ENCODE assay signal across 11 cellular contexts in the genomic region with DNA sequence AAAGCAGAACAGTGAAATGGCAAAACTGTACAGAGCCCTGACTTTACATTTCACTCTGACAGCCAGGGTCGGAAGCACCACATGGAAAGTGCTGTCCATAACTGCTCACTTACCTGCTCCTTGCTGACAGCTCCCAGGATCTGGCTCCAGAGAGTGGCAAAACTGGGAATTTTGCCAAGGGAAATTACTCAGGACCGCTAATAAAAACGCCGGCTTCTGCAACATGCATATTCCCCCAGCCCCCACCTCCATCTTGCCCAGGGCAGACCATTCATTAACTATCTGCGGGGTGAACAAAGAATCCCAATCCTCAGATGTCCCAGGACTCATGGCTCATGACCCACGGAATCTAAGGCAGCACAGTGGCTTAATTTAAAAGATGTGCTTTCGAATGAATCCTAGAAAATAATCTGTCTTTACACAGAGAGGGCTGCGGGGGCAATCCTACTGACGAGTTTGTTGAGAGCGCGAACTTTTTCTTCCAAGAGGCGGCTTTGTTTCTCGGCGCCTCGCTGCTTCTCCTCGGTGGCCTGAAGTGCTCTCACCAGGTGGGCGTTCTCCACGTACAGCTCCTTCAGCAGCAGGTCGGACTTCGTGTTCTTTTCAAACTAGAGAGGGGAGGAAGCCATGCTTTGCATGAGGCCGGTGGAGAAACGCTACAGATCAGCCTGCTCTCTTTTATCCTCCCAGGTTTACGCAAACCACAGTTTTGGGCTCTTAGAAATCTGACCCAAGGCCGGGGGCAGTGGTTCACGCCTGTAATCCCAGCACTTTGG. TPM values are rescaled to one million over a fixed set of nuclear protein-coding genes. Genes with fewer than 3 reads are reported as not detected.
DNase-seq lines count a peak whose midpoint lies in the region; ATAC-seq and TF ChIP-seq lines count a peak whose summit lies in the region.
"Had no signal": no experiment of that assay in that cellular context is flagged by ENCODE, and none has a peak within 500 bp of the region (broad histone marks: within the 10 kb centered on the region; RNA-seq: fewer than 3 reads in every experiment).

No MANE protein-coding gene starts in this region.

- H3K4me1 Mint-ChIP-seq in neural progenitor cell (no peaks in the 10 kb centered on the region), immature natural killer cell (no peaks in the 10 kb centered on the region)
- no peaks in the 10 kb centered on the region for H3K4me1 Mint-ChIP-seq in activated CD4-positive, alpha-beta memory T cell treated with anti-CD3 and anti-CD28 coated beads for 36 hours (ENCODE audit: low read depth)
- H3K4me1 Mint-ChIP-seq: neural crest cell had no signal

- in situ Hi-C loops in mammary epithelial cell (cut with MboI; ENCODE audit: low sequenced_read_pairs in 2 of 2) = loop anchor here in 1 of 2 donors (25.0 kb wide), 1 partner anchor 109 kb away; no protein-coding TSS in a partner anchor

- H3K9ac ChIP-seq in mammary epithelial cell (ENCODE audit: insufficient read depth, low read length) (no peak overlapping the region), neural progenitor cell (no peak overlapping the region)

- no peak for ATAC-seq in HG03095 (IDR thresholded peaks at IDR 0.05; ENCODE audit: unreplicated experiment)

- H2AFZ ChIP-seq in mammary epithelial cell (ENCODE audit: low read depth, low read length) = no peak overlapping the region
- no peak overlapping the region for H2AFZ ChIP-seq in neural progenitor cell (replicated peaks)

- H3K9me3 ChIP-seq in mammary epithelial cell (replicated peaks; ENCODE audit: insufficient read depth, low read length) (no peaks in the 10 kb centered on the region), neural progenitor cell (ENCODE audit: low read depth) (no peaks in the 10 kb centered on the region)
- H3K9me3 ChIP-seq: thoracic aorta had no signal

- CTCF ChIA-PET in mammary epithelial cell (lab: Charles Lee; ENCODE audit: low non-redundant PET) = no interaction called here
- CTCF ChIA-PET in activated CD4-positive, alpha-beta memory T cell treated with anti-CD3 and anti-CD28 coated beads for 36 hours (lab: Charles Lee) = no interaction called here

- DNase-seq in NCI-H1417 (lab: John Stamatoyannopoulos, UW) (peak; percentile 21 to 78 (median 30)), NCI-H1417 treated with DMSO at 0.1 percent for 48 hours (lab: John Stamatoyannopoulos, UW) (no peak), NCI-H1092 treated with DMSO at 0.1 percent for 48 hours (lab: John Stamatoyannopoulos, UW) (peak; percentile 37), mammary epithelial cell (peak; percentile 58), neural progenitor cell (ENCODE audit: low spot score) (no peak), immature natural killer cell (no peak)
- no peak for DNase-seq in activated CD4-positive, alpha-beta memory T cell treated with anti-CD3 and anti-CD28 coated beads for 36 hours

- H4K20me1 ChIP-seq in mammary epithelial cell (ENCODE audit: insufficient read depth, low read length) (no peaks in the 10 kb centered on the region), neural progenitor cell (ENCODE audit: low read depth) (no peaks in the 10 kb centered on the region)

- H3F3A ChIP-seq in neural progenitor cell (ENCODE audit: low read depth) = peaks cover 13% of the 10 kb centered on the region

- POLR2A ChIA-PET in activated CD4-positive, alpha-beta memory T cell treated with anti-CD3 and anti-CD28 coated beads for 36 hours (lab: Charles Lee) = no interaction called here

- TSS peak; percentile 76 for BruUV-seq in mammary epithelial cell (replicated peaks; lab: Mats Ljungman, UMichigan)

- H3K4me1 ChIP-seq in mammary epithelial cell (ENCODE audit: insufficient read depth, low read length) = no peaks in the 10 kb centered on the region
- no peaks in the 10 kb centered on the region for H3K4me1 ChIP-seq in neural progenitor cell

- dilution Hi-C loops in mammary epithelial cell (cut with HindIII; ENCODE audit: low sequenced_read_pairs) = no loop called here

- H3K27ac Mint-ChIP-seq in neural progenitor cell (peak overlapping the region; percentile 63), immature natural killer cell (no peak overlapping the region)
- H3K27ac Mint-ChIP-seq in activated CD4-positive, alpha-beta memory T cell treated with anti-CD3 and anti-CD28 coated beads for 36 hours = no peak overlapping the region

- H3K36me3 Mint-ChIP-seq in neural progenitor cell (peaks cover 55% of the 10 kb centered on the region), immature natural killer cell (peaks cover 0 to 11% (median 7%) of the 10 kb centered on the region in 3 donors)
- peaks cover 6% of the 10 kb centered on the region for H3K36me3 Mint-ChIP-seq in activated CD4-positive, alpha-beta memory T cell treated with anti-CD3 and anti-CD28 coated beads for 36 hours

- H3K4me2 ChIP-seq in mammary epithelial cell (ENCODE audit: insufficient read depth, low read depth, low read length) (no peak overlapping the region), neural progenitor cell (no peak overlapping the region)

- intact Hi-C loops in mammary epithelial cell (cut with micrococcal nuclease) = no loop called here
- intact Hi-C loops in activated CD4-positive, alpha-beta memory T cell treated with anti-CD3 and anti-CD28 coated beads for 36 hours (cut with micrococcal nuclease) = no loop called here

- H3K79me2 ChIP-seq in mammary epithelial cell (ENCODE audit: insufficient read depth, low read length) (no peaks in the 10 kb centered on the region), neural progenitor cell (ENCODE audit: low read depth) (no peaks in the 10 kb centered on the region)

- H3K27me3 ChIP-seq in mammary epithelial cell (ENCODE audit: insufficient read depth, low read length) (no peaks in the 10 kb centered on the region), neural progenitor cell (no peaks in the 10 kb centered on the region)

- H3K4me3 ChIP-seq in mammary epithelial cell (replicated peaks in 1 of 3; ENCODE audit: insufficient read depth in 1 of 3, low read depth in 2 of 3, low read length in 3 of 3) (no peak overlapping the region), neural progenitor cell (no peak overlapping the region)
- H3K4me3 ChIP-seq: thoracic aorta had no signal

- H3K9me3 Mint-ChIP-seq in neural progenitor cell = no peaks in the 10 kb centered on the region
- no peaks in the 10 kb centered on the region for H3K9me3 Mint-ChIP-seq in immature natural killer cell
- no peaks in the 10 kb centered on the region for H3K9me3 Mint-ChIP-seq in activated CD4-positive, alpha-beta memory T cell treated with anti-CD3 and anti-CD28 coated beads for 36 hours

- H3K27ac ChIP-seq in mammary epithelial cell (ENCODE audit: insufficient read depth, low read depth, low read length) = no peak overlapping the region
- no peak overlapping the region for H3K27ac ChIP-seq in neural progenitor cell
- H3K27ac ChIP-seq: 22Rv1, thoracic aorta had no signal

- H3K4me3 Mint-ChIP-seq in neural progenitor cell (no peak overlapping the region), immature natural killer cell (no peak overlapping the region)
- no peak overlapping the region for H3K4me3 Mint-ChIP-seq in activated CD4-positive, alpha-beta memory T cell treated with anti-CD3 and anti-CD28 coated beads for 36 hours
- H3K4me3 Mint-ChIP-seq: neural crest cell had no signal

- WGBS in mammary epithelial cell (ENCODE audit: low coverage, missing lambda C conversion rate) = 69% methylated on average over 22 of the region's 25 CpGs

- TF ChIP-seq CTCF in mammary epithelial cell (conservative IDR thresholded peaks at IDR 0.05 in 1 of 2, IDR thresholded peaks at IDR 0.05 in 1 of 2; ENCODE audit: extremely low read depth in 1 of 2, insufficient read depth in 1 of 2, low read depth in 1 of 2, low read length in 2 of 2) = no peak
- no peak for TF ChIP-seq CTCF in neural progenitor cell (IDR thresholded peaks at IDR 0.05)

- H3K36me3 ChIP-seq in mammary epithelial cell (ENCODE audit: insufficient read depth, low read length) (peaks cover 2% of the 10 kb centered on the region), neural progenitor cell (no peaks in the 10 kb centered on the region)

- peaks cover 13% of the 10 kb centered on the region for H3K27me3 Mint-ChIP-seq in neural progenitor cell (ENCODE audit: insufficient read depth, low read depth)
- H3K27me3 Mint-ChIP-seq in immature natural killer cell (ENCODE audit: low read depth in 3 of 3) = peaks cover 0 to 2% (median 2%) of the 10 kb centered on the region in 3 donors
- H3K27me3 Mint-ChIP-seq in activated CD4-positive, alpha-beta memory T cell treated with anti-CD3 and anti-CD28 coated beads for 36 hours = no peaks in the 10 kb centered on the region

RNA-seq across cellular contexts. Expression of gene GINS1, which starts 45.8 kb away (rescaled TPM):
- total RNA-seq in mammary epithelial cell = 10 to 100 TPM in 1 of 2 donors, 1 to 10 TPM in 1; 5.7 to 16.8 TPM
- polyA plus RNA-seq in mammary epithelial cell = 13.0 TPM
- polyA minus RNA-seq in mammary epithelial cell = 39.0 TPM
- 51.4 and 69.6 TPM in 2 replicates for total RNA-seq in neural progenitor cell (ENCODE audit: low replicate concordance)
- 1 to 10 TPM; 1.0 to 2.2 (median 2.0) TPM for polyA plus RNA-seq in immature natural killer cell
- total RNA-seq in activated CD4-positive, alpha-beta memory T cell treated with anti-CD3 and anti-CD28 coated beads for 36 hours = 10 to 100 TPM; 31.5 to 32.3 TPM

Comparison
In these comparisons a context has a peak if more than half of its experiments do, and no peak if none do; other contexts are left out.
1. DNase-seq: peak in NCI-H1417 (3 of 3), NCI-H1092 treated with DMSO at 0.1 percent for 48 hours (single experiment) and mammary epithelial cell (single experiment); none in NCI-H1417 treated with DMSO at 0.1 percent for 48 hours (single experiment), neural progenitor cell (single experiment), immature natural killer cell (0 of 3) and activated CD4-positive, alpha-beta memory T cell treated with anti-CD3 and anti-CD28 coated beads for 36 hours (single experiment).